In the genomic region with DNA sequence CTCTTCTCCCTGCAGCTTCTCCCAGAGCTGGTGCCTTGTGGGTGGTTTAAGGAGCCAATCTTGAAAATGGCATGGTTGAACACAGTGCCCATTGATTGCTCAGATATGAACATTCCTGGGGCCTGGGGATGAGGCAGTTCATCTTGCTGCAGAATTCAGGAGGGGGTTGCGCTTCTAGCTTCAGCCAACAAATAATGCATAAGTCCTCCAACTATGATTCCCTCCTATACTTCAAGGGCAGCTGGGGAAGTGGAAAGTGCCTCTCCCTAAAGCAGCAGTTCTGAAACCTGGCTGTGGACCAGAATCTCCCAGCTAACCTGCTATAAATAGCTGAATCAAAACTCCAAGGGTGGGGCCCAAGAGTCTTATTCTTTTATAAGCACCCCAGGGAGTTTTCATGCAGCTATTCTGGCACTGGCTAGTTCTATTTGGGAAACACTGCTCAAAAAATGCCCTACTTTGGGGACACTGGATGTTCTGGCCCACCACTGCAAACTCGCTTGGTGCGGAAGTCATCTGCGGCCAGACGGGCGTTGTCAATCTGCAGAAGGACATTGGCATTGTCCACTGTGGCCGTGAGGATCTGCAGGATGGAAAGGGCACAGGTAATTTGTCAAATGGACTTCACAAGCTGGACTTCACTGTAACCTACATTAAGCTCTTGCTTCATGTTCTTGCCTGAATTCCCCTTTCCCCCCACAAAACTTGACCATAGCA, we compare ENCODE assay signal across 30 cellular contexts.
DNase-seq lines count a peak whose midpoint lies in the region; ATAC-seq, FAIRE-seq and TF ChIP-seq lines count a peak whose summit lies in the region.
"Had no signal": no experiment of that assay in that cellular context is flagged by ENCODE, and none has a peak within 500 bp of the region (broad histone marks: within the 10 kb centered on the region; RNA-seq: fewer than 3 reads in every experiment).

No MANE protein-coding gene starts in this region.

- no TSS peak for BruUV-seq in Calu3 (replicated peaks; lab: Mats Ljungman, UMichigan)

- DNase-seq in Calu3 = peak; percentile 35
- DNase-seq in colonic mucosa = peak; percentile 60
- peak in 2 of 3 donors; percentile 53 to 57 for DNase-seq in right cardiac atrium
- peak; percentile 20 for DNase-seq in small intestine
- DNase-seq in suprapubic skin (ENCODE audit: low spot score in 2 of 2) = no peak
- DNase-seq in UCSD-AML1 (lab: John Stamatoyannopoulos, UW; ENCODE audit: unreplicated experiment) = no peak
- no peak for DNase-seq in NCI-H1436 treated with DMSO at 0.1 percent for 48 hours (lab: John Stamatoyannopoulos, UW)
- DNase-seq: activated CD8-positive, alpha-beta memory T cell treated with anti-CD3 and anti-CD28 coated beads for 24 hours; activated naive CD4-positive, alpha-beta T cell treated with anti-CD3 and anti-CD28 coated beads for 36 hours; activated T-cell treated with anti-CD3 and anti-CD28 coated beads, Interleukin-2, amount 50 U/mL, for 4 hours; CD4-positive, CD25-positive, alpha-beta regulatory T cell; DMS79; MV-4-11; NCI-H1930; NCI-H2227 treated with DMSO at 0.1 percent for 48 hours; NCI-H774; nucleus accumbens; OCI-M1; retina; stimulated activated CD4-positive, alpha-beta T cell treated with anti-CD3 and anti-CD28 coated beads, Interleukin-15, amount 100 ng/mL, for 24 hours; stimulated activated CD8-positive, alpha-beta memory T cell treated with anti-CD3 and anti-CD28 coated beads, Interleukin-4, amount 100 ng/mL, for 48 hours; T-helper 1 cell had no signal

- no peak for FAIRE-seq in small intestine (lab: Jason Lieb, UNC)
- FAIRE-seq: GM12878, keratinocyte, TTC549 had no signal

- CTCF ChIA-PET in Calu3 (lab: Charles Lee) = no interaction called here

- H3K4me1 Mint-ChIP-seq in Calu3 (ENCODE audit: low read depth, unreplicated experiment) = peaks cover 17% of the 10 kb centered on the region
- H3K4me1 Mint-ChIP-seq: CD4-positive, CD25-positive, alpha-beta regulatory T cell; memory B cell had no signal

- H3K9me3 Mint-ChIP-seq in Calu3 (ENCODE audit: low read depth, unreplicated experiment) = peaks cover 3% of the 10 kb centered on the region
- H3K9me3 Mint-ChIP-seq: activated naive CD4-positive, alpha-beta T cell treated with anti-CD3 and anti-CD28 coated beads for 36 hours; activated T-cell treated with anti-CD3 and anti-CD28 coated beads, Interleukin-2, amount 50 U/mL, for 4 hours; CD4-positive, CD25-positive, alpha-beta regulatory T cell; memory B cell had no signal

- no peaks in the 10 kb centered on the region for H3K9me3 ChIP-seq in colonic mucosa
- no peaks in the 10 kb centered on the region for H3K9me3 ChIP-seq in right cardiac atrium (ENCODE audit: control insufficient read depth, low read length)
- H3K9me3 ChIP-seq in small intestine (ENCODE audit: control insufficient read depth, low read depth) = no peaks in the 10 kb centered on the region
- H3K9me3 ChIP-seq in suprapubic skin = no peaks in the 10 kb centered on the region
- H3K9me3 ChIP-seq: gastroesophageal sphincter had no signal

- H3K27ac Mint-ChIP-seq in Calu3 (ENCODE audit: unreplicated experiment) = no peak overlapping the region
- H3K27ac Mint-ChIP-seq: activated naive CD4-positive, alpha-beta T cell treated with anti-CD3 and anti-CD28 coated beads for 36 hours; CD4-positive, CD25-positive, alpha-beta regulatory T cell; memory B cell had no signal

- H3K27ac ChIP-seq in colonic mucosa (no peak overlapping the region), right cardiac atrium (ENCODE audit: low read length) (no peak overlapping the region), small intestine (ENCODE audit: low read depth in 1 of 2, low read length in 1 of 2) (no peak overlapping the region), suprapubic skin (no peak overlapping the region)
- H3K27ac ChIP-seq: gastroesophageal sphincter, KMS-11 had no signal

- no peaks in the 10 kb centered on the region for H3K4me1 ChIP-seq in colonic mucosa
- no peaks in the 10 kb centered on the region for H3K4me1 ChIP-seq in right cardiac atrium (ENCODE audit: control insufficient read depth, insufficient read depth, low read length)
- H3K4me1 ChIP-seq in small intestine (ENCODE audit: control insufficient read depth in 2 of 2, insufficient read depth in 1 of 2, low read depth in 1 of 2, low read length in 1 of 2) = no peaks in the 10 kb centered on the region
- peaks cover 19% of the 10 kb centered on the region for H3K4me1 ChIP-seq in suprapubic skin

- no peaks in the 10 kb centered on the region for H3K27me3 ChIP-seq in colonic mucosa
- H3K27me3 ChIP-seq in right cardiac atrium (ENCODE audit: control insufficient read depth, insufficient read depth) = no peaks in the 10 kb centered on the region
- H3K27me3 ChIP-seq in small intestine (ENCODE audit: control insufficient read depth in 2 of 2, insufficient read depth in 2 of 2, low read length in 2 of 2) = no peaks in the 10 kb centered on the region
- peaks cover 3% of the 10 kb centered on the region for H3K27me3 ChIP-seq in suprapubic skin
- H3K27me3 ChIP-seq: gastroesophageal sphincter had no signal

- no peak overlapping the region for H3K4me3 Mint-ChIP-seq in Calu3 (ENCODE audit: low read depth, unreplicated experiment)
- H3K4me3 Mint-ChIP-seq: activated naive CD4-positive, alpha-beta T cell treated with anti-CD3 and anti-CD28 coated beads for 36 hours; activated T-cell treated with anti-CD3 and anti-CD28 coated beads, Interleukin-2, amount 50 U/mL, for 4 hours; CD4-positive, CD25-positive, alpha-beta regulatory T cell; memory B cell had no signal

- H3K4me3 ChIP-seq in colonic mucosa (no peak overlapping the region), right cardiac atrium (ENCODE audit: low read length) (no peak overlapping the region), small intestine (ENCODE audit: low read depth in 1 of 2, low read length in 2 of 2) (no peak overlapping the region), suprapubic skin (no peak overlapping the region)
- H3K4me3 ChIP-seq: dorsolateral prefrontal cortex, gastroesophageal sphincter, GM12878 had no signal

- intact Hi-C loops in Calu3 (cut with micrococcal nuclease; ENCODE audit: unreplicated experiment) (no loop called here), colonic mucosa (cut with DNase I) (no loop called here), right cardiac atrium (cut with DNase I) (no loop called here)

- no peak for TF ChIP-seq POLR2A in suprapubic skin (IDR thresholded peaks at IDR 0.05)

- WGBS in right cardiac atrium = 38% methylated on average over 7 of the region's 7 CpGs
- 52 to 64% (median 56%) methylated on average over 7 of the region's 7 CpGs for WGBS in small intestine, 3 donors
- no CpG with 5 or more reads among the region's 7 CpGs for WGBS in suprapubic skin

- no peak overlapping the region for H3K9ac ChIP-seq in colonic mucosa (ENCODE audit: low read depth in 2 of 2, low read length in 2 of 2)
- H3K9ac ChIP-seq: KMS-11 had no signal

- H3K36me3 Mint-ChIP-seq in Calu3 (ENCODE audit: insufficient read depth, unreplicated experiment) = no peaks in the 10 kb centered on the region
- H3K36me3 Mint-ChIP-seq: CD4-positive, CD25-positive, alpha-beta regulatory T cell; memory B cell had no signal

- TF ChIP-seq CTCF in Calu3 (IDR thresholded peaks at IDR 0.05; ENCODE audit: unreplicated experiment) (no peak), colonic mucosa (IDR thresholded peaks at IDR 0.05) (no peak), suprapubic skin (IDR thresholded peaks at IDR 0.05) (no peak)

- ATAC-seq in right cardiac atrium (peak; percentile 58 to 79), HG02981 (IDR thresholded peaks at IDR 0.05; ENCODE audit: unreplicated experiment) (no peak)
- ATAC-seq: activated T-cell treated with anti-CD3 and anti-CD28 coated beads, Interleukin-2, amount 50 U/mL, for 4 hours; gastroesophageal sphincter; GM12878 had no signal

- no peaks in the 10 kb centered on the region for H3K36me3 ChIP-seq in colonic mucosa
- H3K36me3 ChIP-seq in small intestine (ENCODE audit: control insufficient read depth in 2 of 2, insufficient read depth in 2 of 2, low read length in 2 of 2) = no peaks in the 10 kb centered on the region
- H3K36me3 ChIP-seq in suprapubic skin = no peaks in the 10 kb centered on the region
- H3K36me3 ChIP-seq: gastroesophageal sphincter had no signal

- H3K27me3 Mint-ChIP-seq in Calu3 (ENCODE audit: unreplicated experiment) = no peaks in the 10 kb centered on the region

- no peak for TF ChIP-seq EP300 in suprapubic skin (IDR thresholded peaks at IDR 0.05)

Comparison
In these comparisons a context has a peak if more than half of its experiments do, and no peak if none do; other contexts are left out.
1. DNase-seq: peak in Calu3 (single experiment), colonic mucosa (single experiment), right cardiac atrium (2 of 3) and small intestine (single experiment); none in suprapubic skin (0 of 2), UCSD-AML1 (single experiment) and NCI-H1436 treated with DMSO at 0.1 percent for 48 hours (single experiment).